Comparison of ENCODE assay signal across 2 cellular contexts in genomic region chr4:171203425-171203824, GRCh38.
TF ChIP-seq lines count a peak whose summit lies in the region.

No MANE protein-coding gene starts in this region.

TF ChIP-seq in GM23338, 12 proteins besides CTCF, POLR2A, EP300 and RAD21 (continued from another document):
- TF ChIP-seq ZNF462 (CRISPR knock-in tag; IDR thresholded peaks at IDR 0.05) (no peak), EZH2phosphoT487 (IDR thresholded peaks at IDR 0.05; ENCODE audit: unreplicated experiment) (no peak), POLR2AphosphoS5 (IDR thresholded peaks at IDR 0.05; ENCODE audit: low read depth) (no peak), ZNF114 (CRISPR knock-in tag; IDR thresholded peaks at IDR 0.05) (no peak), JUNB (IDR thresholded peaks at IDR 0.05; ENCODE audit: unreplicated experiment) (no peak), EZH2 (IDR thresholded peaks at IDR 0.05; ENCODE audit: low read depth, unreplicated experiment) (no peak), CREB1 (CRISPR knock-in tag; IDR thresholded peaks at IDR 0.05; ENCODE audit: low read depth) (no peak), ETS1 (IDR thresholded peaks at IDR 0.05) (no peak), ZNF331 (CRISPR knock-in tag; IDR thresholded peaks at IDR 0.05; ENCODE audit: low read depth) (no peak), STAT1 (IDR thresholded peaks at IDR 0.05; ENCODE audit: unreplicated experiment) (no peak), REST (IDR thresholded peaks at IDR 0.05; ENCODE audit: unreplicated experiment) (no peak)

TF ChIP-seq in H1, 55 proteins besides CTCF, POLR2A, EP300 and RAD21 (continued from another document):
- TF ChIP-seq E2F6 (IDR thresholded peaks at IDR 0.05) (no peak), JUN (IDR thresholded peaks at IDR 0.05; ENCODE audit: low read depth, low read length) (no peak), TCF12 (IDR thresholded peaks at IDR 0.05; ENCODE audit: low read depth, low read length) (no peak), HDAC2 (IDR thresholded peaks at IDR 0.05; ENCODE audit: borderline replicate concordance in 1 of 2, low read depth in 2 of 2, low read length in 2 of 2) (no peak), KDM1A (IDR thresholded peaks at IDR 0.05; ENCODE audit: borderline replicate concordance, low read length) (no peak)
